In the genomic region with DNA sequence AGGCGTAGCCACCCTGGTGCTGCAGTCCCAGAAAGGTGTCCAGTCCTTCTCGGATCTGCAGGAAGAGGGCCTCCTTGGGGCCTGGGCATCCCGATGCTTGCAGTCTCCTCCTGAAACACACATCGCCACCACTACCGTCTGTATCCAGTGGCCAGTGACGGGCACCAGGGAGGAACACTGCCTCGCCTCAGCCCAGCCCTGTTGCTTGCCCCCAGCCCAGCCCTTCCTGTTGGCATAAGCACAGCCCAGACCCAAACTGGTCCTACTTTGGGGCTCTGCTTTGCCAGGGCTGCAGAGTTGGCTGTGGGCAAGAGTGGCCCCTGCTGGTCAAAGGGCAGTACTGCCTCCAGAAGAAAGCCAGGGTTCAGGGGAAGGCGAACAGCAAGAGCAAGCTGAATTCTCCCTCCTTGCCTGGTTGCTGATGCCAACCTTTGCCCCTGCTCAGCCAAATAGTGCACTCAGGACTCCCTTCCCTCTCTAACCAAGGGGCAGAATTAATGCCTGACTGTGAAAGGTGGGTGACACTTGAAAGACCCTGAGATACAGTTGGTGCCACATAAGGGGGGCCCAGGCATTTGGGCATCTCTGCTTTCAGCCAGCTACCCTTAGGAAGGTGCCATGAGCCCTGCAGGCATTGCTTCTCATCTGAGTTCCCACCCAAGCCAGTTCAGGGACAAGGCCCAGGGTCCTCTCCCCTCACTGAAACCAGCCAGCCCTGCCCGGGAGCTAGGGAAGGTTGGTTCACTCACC, we compare ENCODE assay signal across 8 cellular contexts. TPM values are rescaled to one million over a fixed set of nuclear protein-coding genes. Genes with fewer than 3 reads are reported as not detected.
DNase-seq lines count a peak whose midpoint lies in the region; ATAC-seq and TF ChIP-seq lines count a peak whose summit lies in the region.

No MANE protein-coding gene starts in this region.

- H3K79me2 ChIP-seq in HCT116 (ENCODE audit: insufficient read depth, low read length) = no peaks in the 10 kb centered on the region

- no peaks in the 10 kb centered on the region for H3K9me3 ChIP-seq in Caco-2
- no peaks in the 10 kb centered on the region for H3K9me3 ChIP-seq in HCT116 (ENCODE audit: control insufficient read depth in 1 of 2, insufficient read depth in 1 of 2, low read depth in 1 of 2, low read length in 2 of 2)

- peak; percentile 95 for ATAC-seq in HCT116
- peak; percentile 94 for ATAC-seq in central memory CD8-positive, alpha-beta T cell (replicated peaks; ENCODE audit: extremely low read depth, poor library complexity, severe bottlenecking)
- ATAC-seq in HG03039 (IDR thresholded peaks at IDR 0.05; ENCODE audit: unreplicated experiment) = no peak

- no peak for TF ChIP-seq POLR2A in HCT116 (IDR thresholded peaks at IDR 0.05; ENCODE audit: borderline replicate concordance, extremely low read depth, insufficient read depth, insufficient read length)

- POLR2A ChIA-PET in Caco-2 (lab: Charles Lee) = no interaction called here
- POLR2A ChIA-PET in HCT116 (lab: Charles Lee) = interaction anchor here (0.6 to 1.4 kb wide), 6 partner anchors 9 to 57 kb away, joined by 3 to 10 read pairs (median 4); partner anchors contain the start of gene KHDC4

- RAD21 ChIA-PET in HCT116 (lab: Charles Lee; ENCODE audit: low non-redundant PET in 1 of 2, low total read pairs in 2 of 2, uncharacterized antibody in 2 of 2, unreplicated experiment in 2 of 2) = interaction anchor here (0.7 to 2.0 kb wide), 5 partner anchors 49 to 77 kb away, joined by 3 to 18 read pairs (median 5); no protein-coding TSS in a partner anchor

- no peaks in the 10 kb centered on the region for H3K36me3 Mint-ChIP-seq in Caco-2 (ENCODE audit: insufficient read depth, unreplicated experiment)
- H3K36me3 Mint-ChIP-seq in central memory CD8-positive, alpha-beta T cell (ENCODE audit: insufficient read depth) = no peaks in the 10 kb centered on the region

- H2AFZ ChIP-seq in HCT116 (ENCODE audit: low read depth, low read length, poor library complexity, severe bottlenecking) = no peak overlapping the region

- no TSS peak for BruUV-seq in Caco-2 (replicated peaks; lab: Mats Ljungman, UMichigan)
- no TSS peak for BruUV-seq in HCT116 (replicated peaks; lab: Mats Ljungman, UMichigan)

- no peak overlapping the region for H3K4me2 ChIP-seq in HCT116 (ENCODE audit: low read length)

- no peak overlapping the region for H3K9ac ChIP-seq in HCT116 (ENCODE audit: low read length)

- H3K4me1 Mint-ChIP-seq in Caco-2 (ENCODE audit: low read depth, unreplicated experiment) = peaks cover 2% of the 10 kb centered on the region
- peaks cover 16% of the 10 kb centered on the region for H3K4me1 Mint-ChIP-seq in central memory CD8-positive, alpha-beta T cell

- no peak overlapping the region for H3K4me3 ChIP-seq in Caco-2 (ENCODE audit: low read depth, low read length)
- no peak overlapping the region for H3K4me3 ChIP-seq in HCT116 (replicated peaks in 1 of 2; ENCODE audit: low read depth in 1 of 2, low read length in 2 of 2)

- no peaks in the 10 kb centered on the region for H3K9me2 ChIP-seq in HCT116 (ENCODE audit: insufficient read depth)

- no peaks in the 10 kb centered on the region for H3K9me3 Mint-ChIP-seq in Caco-2 (ENCODE audit: unreplicated experiment)
- no peaks in the 10 kb centered on the region for H3K9me3 Mint-ChIP-seq in central memory CD8-positive, alpha-beta T cell

- H3K27ac Mint-ChIP-seq in Caco-2 (ENCODE audit: unreplicated experiment) = no peak overlapping the region
- H3K27ac Mint-ChIP-seq in central memory CD8-positive, alpha-beta T cell (ENCODE audit: low read depth) = no peak overlapping the region

- intact Hi-C loops in Caco-2 (cut with micrococcal nuclease; ENCODE audit: unreplicated experiment) = loop anchor here (1.0 kb wide), 3 partner anchors 23 to 55 kb away; partner anchors contain the start of gene KHDC4
- intact Hi-C loops in HCT116 (cut with micrococcal nuclease) = loop anchor here (1.0 kb wide), 1 partner anchor 51 kb away; no protein-coding TSS in a partner anchor

- H3K27me3 Mint-ChIP-seq in Caco-2 (ENCODE audit: insufficient read depth, unreplicated experiment) = no peaks in the 10 kb centered on the region
- H3K27me3 Mint-ChIP-seq in central memory CD8-positive, alpha-beta T cell = no peaks in the 10 kb centered on the region

- H3K36me3 ChIP-seq in Caco-2 (ENCODE audit: control insufficient read depth, insufficient read depth, low read length) (no peaks in the 10 kb centered on the region), HCT116 (ENCODE audit: control insufficient read depth in 1 of 2, insufficient read depth in 2 of 2, low read length in 2 of 2) (no peaks in the 10 kb centered on the region)

- H3K27ac ChIP-seq in HCT116 (ENCODE audit: low read depth, low read length) (peak overlapping the region; percentile 10; the same call in 1 of the 2 replicates), layer of hippocampus (ENCODE audit: low read depth, low read length) (peak overlapping the region; percentile 83)

- CTCF ChIA-PET in Caco-2 (lab: Charles Lee) (interaction anchor here (0.6 to 3.1 kb wide), 13 partner anchors 11 to 79 kb away, joined by 3 to 29 read pairs (median 5); partner anchors contain the start of gene ARHGEF2), HCT116 (lab: Charles Lee) (interaction anchor here (0.6 to 4.3 kb wide), 11 partner anchors 9 to 77 kb away, joined by 3 to 35 read pairs (median 5); partner anchors contain the start of gene KHDC4)

- H3K27me3 ChIP-seq in Caco-2 (replicated peaks; ENCODE audit: control insufficient read depth, insufficient read depth, low read length) (no peaks in the 10 kb centered on the region), HCT116 (ENCODE audit: insufficient read depth, low read length) (no peaks in the 10 kb centered on the region), layer of hippocampus (ENCODE audit: control insufficient read depth, insufficient read depth, low read length) (no peaks in the 10 kb centered on the region)

- no peak overlapping the region for H3K4me3 Mint-ChIP-seq in Caco-2 (ENCODE audit: unreplicated experiment)
- peak overlapping the region; percentile 34 for H3K4me3 Mint-ChIP-seq in central memory CD8-positive, alpha-beta T cell

- H3K4me1 ChIP-seq in Caco-2 (peaks cover 4% of the 10 kb centered on the region), HCT116 (ENCODE audit: control insufficient read depth in 1 of 2, insufficient read depth in 2 of 2, low read length in 2 of 2) (peaks cover 0 to 5% of the 10 kb centered on the region in 2 experiments; a peak in 2 of 4 replicates)

- TF ChIP-seq CTCF in Caco-2 (IDR thresholded peaks at IDR 0.05; ENCODE audit: insufficient read depth in 1 of 2, low read depth in 1 of 2, low read length in 1 of 2, severe bottlenecking in 1 of 2, unreplicated experiment in 1 of 2) (peak; percentile 94 to 98), HCT116 (IDR thresholded peaks at IDR 0.05 in 2 of 3, conservative IDR thresholded peaks at IDR 0.05 in 1 of 3; ENCODE audit: borderline replicate concordance in 1 of 3, insufficient read depth in 1 of 3, low read depth in 2 of 3, low read length in 2 of 3) (peak; percentile 90 to 98 (median 97))

- no peaks in the 10 kb centered on the region for H4K20me1 ChIP-seq in HCT116 (ENCODE audit: insufficient read depth)

- peak; percentile 96 for TF ChIP-seq RAD21 in HCT116 (IDR thresholded peaks at IDR 0.05; ENCODE audit: low read depth)

- DNase-seq in Caco-2 (peak; percentile 60 to 80), HCT116 (ENCODE audit: low read depth, low spot score) (no peak), NCI-H2107 treated with DMSO at 0.1 percent for 48 hours (lab: John Stamatoyannopoulos, UW; ENCODE audit: unreplicated experiment) (peak; percentile 42)
- peak; percentile 45 to 66 (median 60) for DNase-seq in activated CD4-positive, CD25-positive, alpha-beta regulatory T cell (lab: John Stamatoyannopoulos, UW)
- peak; percentile 76 to 79 for DNase-seq in central memory CD8-positive, alpha-beta T cell (ENCODE audit: low spot score in 2 of 2)
- peak; percentile 62 to 74 for DNase-seq in stimulated activated CD4-positive, alpha-beta T cell treated with anti-CD3 and anti-CD28 coated beads, Interleukin-15, amount 100 ng/mL, for 48 hours (ENCODE audit: low read depth in 2 of 2)

TF ChIP-seq in HCT116, 20 proteins besides CTCF, POLR2A, EP300 and RAD21:
- TF ChIP-seq, protein P1, sequence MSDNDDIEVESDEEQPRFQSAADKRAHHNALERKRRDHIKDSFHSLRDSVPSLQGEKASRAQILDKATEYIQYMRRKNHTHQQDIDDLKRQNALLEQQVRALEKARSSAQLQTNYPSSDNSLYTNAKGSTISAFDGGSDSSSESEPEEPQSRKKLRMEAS (IDR thresholded peaks at IDR 0.05) = no peak
- TF ChIP-seq YY1 (IDR thresholded peaks at IDR 0.05; ENCODE audit: extremely low read depth, insufficient replicate concordance, low read depth, low read length) = peak; percentile 37

RNA-seq across cellular contexts. Expression of gene ARHGEF2, which starts 11.1 kb away (rescaled TPM):
- total RNA-seq in Caco-2 (2022) (46.9 and 60.3 TPM in 2 replicates), HCT116 (2021; ENCODE audit: unreplicated experiment) (90.1 TPM)
- polyA plus RNA-seq in HCT116 (2012) = 91.8 and 95.7 TPM in 2 replicates

RNA-seq across cellular contexts. Expression of gene SSR2, which starts 31.3 kb away (rescaled TPM):
- total RNA-seq in Caco-2 (2022) (198 and 203 TPM in 2 replicates), HCT116 (2021; ENCODE audit: unreplicated experiment) (153 TPM)
- 225 and 258 TPM in 2 replicates for polyA plus RNA-seq in HCT116 (2012)

RNA-seq across cellular contexts. Expression of gene RXFP4, which starts 48.0 kb away (rescaled TPM):
- total RNA-seq in Caco-2 (2022) (not detected in 2 replicates), HCT116 (2021; ENCODE audit: unreplicated experiment) (0.20 TPM)
- 0.27 and 0.31 TPM in 2 replicates for polyA plus RNA-seq in HCT116 (2012)

RNA-seq across cellular contexts. Expression of gene KHDC4, which starts 55.2 kb away (rescaled TPM):
- total RNA-seq in Caco-2 (2022) (68.5 and 72.9 TPM in 2 replicates), HCT116 (2021; ENCODE audit: unreplicated experiment) (60.7 TPM)
- polyA plus RNA-seq in HCT116 (2012) = 31.2 and 37.0 TPM in 2 replicates
